Comparison of ENCODE assay signal across 14 cellular contexts in the genomic region with DNA sequence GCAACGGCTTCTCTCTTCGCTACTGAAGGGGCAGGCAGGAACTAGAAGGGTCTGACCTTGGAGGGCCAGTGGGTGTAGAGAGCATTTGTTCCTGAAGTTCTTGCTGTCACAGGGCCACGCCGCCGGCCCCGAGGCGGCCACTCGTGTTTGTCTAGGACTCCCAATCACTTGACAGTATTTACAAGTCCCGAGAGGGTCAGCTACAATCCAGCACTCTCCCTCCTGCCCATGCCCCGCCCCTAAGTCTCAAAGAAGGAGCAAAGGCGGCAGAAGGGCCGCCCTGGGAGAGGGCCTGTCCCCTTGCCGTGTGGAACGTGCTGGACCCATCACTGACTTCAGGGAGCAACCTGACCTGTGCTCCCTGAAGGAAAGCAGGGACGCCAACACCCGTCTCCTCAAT.
"Had no signal": no experiment of that assay in that cellular context is flagged by ENCODE, and none has a peak within 500 bp of the region (broad histone marks: within the 10 kb centered on the region; RNA-seq: fewer than 3 reads in every experiment).

No MANE protein-coding gene starts in this region.

- H3K27me3 ChIP-seq: adrenal gland, esophagus muscularis mucosa, tibial nerve had no signal

- H3K9me3 ChIP-seq: adrenal gland, esophagus muscularis mucosa, tibial nerve had no signal

- H3K4me1 ChIP-seq: parathyroid adenoma had no signal

- H3K27me3 Mint-ChIP-seq: activated naive CD4-positive, alpha-beta T cell treated with anti-CD3 and anti-CD28 coated beads, Interleukin-2, amount 10 ng/mL, durations not matched to agents 7 days and 5 days; naive B cell; stimulated activated memory B cell treated with anti-CD40 and anti-IgM and Interleukin-4, amounts not matched to agents 10 μg/mL and 1 μg/mL and 100 μg/mL, for 72 hours had no signal

- ATAC-seq: stimulated activated memory B cell treated with anti-CD40 and anti-IgM and Interleukin-4, amounts not matched to agents 10 μg/mL and 1 μg/mL and 100 μg/mL, for 72 hours had no signal

- H3K4me3 Mint-ChIP-seq: activated naive CD4-positive, alpha-beta T cell treated with anti-CD3 and anti-CD28 coated beads, Interleukin-2, amount 10 ng/mL, durations not matched to agents 7 days and 5 days; naive B cell; stimulated activated memory B cell treated with anti-CD40 and anti-IgM and Interleukin-4, amounts not matched to agents 10 μg/mL and 1 μg/mL and 100 μg/mL, for 72 hours had no signal

- DNase-seq: activated CD4-positive, alpha-beta T cell treated with anti-CD3 and anti-CD28 coated beads, Interleukin-2, amount 50 U/mL, for 1 hour; activated CD8-positive, alpha-beta memory T cell treated with anti-CD3 and anti-CD28 coated beads for 24 hours; activated naive CD4-positive, alpha-beta T cell treated with anti-CD3 and anti-CD28 coated beads, Interleukin-2, amount 10 ng/mL, durations not matched to agents 7 days and 5 days; central memory CD4-positive, alpha-beta T cell; foreskin fibroblast; mammary epithelial cell; naive B cell had no signal

- H3K9me3 Mint-ChIP-seq: activated naive CD4-positive, alpha-beta T cell treated with anti-CD3 and anti-CD28 coated beads, Interleukin-2, amount 10 ng/mL, durations not matched to agents 7 days and 5 days; activated T-helper 2 cell treated with anti-CD3 and anti-CD28 coated beads, Interferon-gamma antibody, Interleukin-2, Interleukin-4, amounts not matched to agents 10 μg/mL and 5 μg/mL and 100 μg/mL, durations not matched to agents 14 hours and 24 hours and 36 hours; naive B cell; stimulated activated memory B cell treated with anti-CD40 and anti-IgM and Interleukin-4, amounts not matched to agents 10 μg/mL and 1 μg/mL and 100 μg/mL, for 72 hours had no signal

- H3K4me3 ChIP-seq: adrenal gland, coronary artery, esophagus muscularis mucosa, tibial nerve had no signal

- H3K27ac Mint-ChIP-seq: activated T-helper 2 cell treated with anti-CD3 and anti-CD28 coated beads, Interferon-gamma antibody, Interleukin-2, Interleukin-4, amounts not matched to agents 10 μg/mL and 5 μg/mL and 100 μg/mL, durations not matched to agents 14 hours and 24 hours and 36 hours had no signal
